Comparison of ENCODE assay signal across 19 cellular contexts in genomic region chrX:20567108-20567507, GRCh38.
"Had no signal": no experiment of that assay in that cellular context is flagged by ENCODE, and none has a peak within 500 bp of the region (broad histone marks: within the 10 kb centered on the region; RNA-seq: fewer than 3 reads in every experiment).

No MANE protein-coding gene starts in this region.

- DNase-seq: activated CD4-positive, alpha-beta T cell treated with anti-CD3 and anti-CD28 coated beads, Interleukin-2, amount 10 ng/mL, durations not matched to agents 7 days and 5 days; activated CD4-positive, CD25-positive, alpha-beta regulatory T cell; activated CD8-positive, alpha-beta memory T cell treated with anti-CD3 and anti-CD28 coated beads for 24 hours; activated CD8-positive, alpha-beta memory T cell treated with anti-CD3 and anti-CD28 coated beads, Interleukin-2, amount 50 U/mL, for 48 hours; activated effector memory CD4-positive, alpha-beta T cell treated with anti-CD3 and anti-CD28 coated beads, Interleukin-2, amount 50 U/mL, for 16 hours; activated T-cell treated with anti-CD3 and anti-CD28 coated beads, Interleukin-2, amount 50 U/mL, for 48 hours; cerebellar nuclear complex; cortex of kidney; gastrocnemius medialis; heart right ventricle; immature natural killer cell; kidney glomerular epithelial cell; left ventricle myocardium superior; nephron progenitor cell; nucleus accumbens; posterior cingulate gyrus; sigmoid colon; stimulated activated naive B cell treated with anti-CD40 and anti-IgM and Interleukin-4, amounts not matched to agents 10 μg/mL and 1 μg/mL and 100 μg/mL, for 72 hours; substantia nigra had no signal

- ATAC-seq: gastrocnemius medialis; heart right ventricle; left ventricle myocardium superior; stimulated activated naive B cell treated with anti-CD40 and anti-IgM and Interleukin-4, amounts not matched to agents 10 μg/mL and 1 μg/mL and 100 μg/mL, for 72 hours had no signal
